In the genomic region with DNA sequence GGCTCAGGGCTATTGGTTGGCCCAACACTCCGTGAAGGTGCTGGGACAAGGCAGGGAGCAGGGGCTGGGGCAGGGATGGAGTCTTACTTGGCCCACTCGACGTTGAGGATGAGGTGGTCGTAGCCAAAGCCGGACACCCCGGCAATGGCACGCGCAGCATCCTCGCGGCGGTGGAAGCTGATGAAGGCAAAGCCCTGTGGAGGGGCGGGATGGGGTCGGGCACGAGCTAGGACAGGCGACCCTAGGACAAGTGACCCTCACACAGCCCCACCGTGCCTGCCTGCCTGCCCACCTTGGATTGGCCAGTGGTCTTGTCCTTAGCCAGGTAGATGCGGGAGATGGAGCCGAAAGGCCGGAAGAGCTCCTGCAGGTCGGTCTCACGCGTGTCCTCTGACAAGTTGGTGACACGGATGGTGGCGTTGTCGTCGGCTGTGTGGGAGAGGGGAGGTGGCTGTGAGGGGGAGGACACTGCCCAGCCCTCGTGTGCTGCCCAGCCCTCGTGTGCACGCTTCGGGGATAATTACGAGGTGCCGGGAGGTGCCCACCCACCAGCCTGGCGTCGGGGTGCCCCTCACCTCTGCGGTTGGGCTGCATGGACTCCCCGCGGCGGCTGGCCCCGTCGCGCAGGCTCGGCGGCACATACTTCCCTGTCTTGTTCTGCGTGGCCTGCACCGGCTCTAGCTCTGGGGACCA, we compare ENCODE assay signal across 1 cellular context.
TF ChIP-seq lines count a peak whose summit lies in the region.

No MANE protein-coding gene starts in this region.

TF ChIP-seq in SK-N-SH, 30 proteins besides CTCF, POLR2A, EP300 and RAD21:
- no peak for TF ChIP-seq TAF1 (IDR thresholded peaks at IDR 0.05; ENCODE audit: borderline replicate concordance, low read depth, low read length)
- TF ChIP-seq GABPA (IDR thresholded peaks at IDR 0.05; ENCODE audit: low read depth): no peak
- TF ChIP-seq, protein P1, sequence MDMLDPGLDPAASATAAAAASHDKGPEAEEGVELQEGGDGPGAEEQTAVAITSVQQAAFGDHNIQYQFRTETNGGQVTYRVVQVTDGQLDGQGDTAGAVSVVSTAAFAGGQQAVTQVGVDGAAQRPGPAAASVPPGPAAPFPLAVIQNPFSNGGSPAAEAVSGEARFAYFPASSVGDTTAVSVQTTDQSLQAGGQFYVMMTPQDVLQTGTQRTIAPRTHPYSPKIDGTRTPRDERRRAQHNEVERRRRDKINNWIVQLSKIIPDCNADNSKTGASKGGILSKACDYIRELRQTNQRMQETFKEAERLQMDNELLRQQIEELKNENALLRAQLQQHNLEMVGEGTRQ (IDR thresholded peaks at IDR 0.05; ENCODE audit: borderline replicate concordance, low read depth, low read length): no peak
- TF ChIP-seq, protein P2, sequence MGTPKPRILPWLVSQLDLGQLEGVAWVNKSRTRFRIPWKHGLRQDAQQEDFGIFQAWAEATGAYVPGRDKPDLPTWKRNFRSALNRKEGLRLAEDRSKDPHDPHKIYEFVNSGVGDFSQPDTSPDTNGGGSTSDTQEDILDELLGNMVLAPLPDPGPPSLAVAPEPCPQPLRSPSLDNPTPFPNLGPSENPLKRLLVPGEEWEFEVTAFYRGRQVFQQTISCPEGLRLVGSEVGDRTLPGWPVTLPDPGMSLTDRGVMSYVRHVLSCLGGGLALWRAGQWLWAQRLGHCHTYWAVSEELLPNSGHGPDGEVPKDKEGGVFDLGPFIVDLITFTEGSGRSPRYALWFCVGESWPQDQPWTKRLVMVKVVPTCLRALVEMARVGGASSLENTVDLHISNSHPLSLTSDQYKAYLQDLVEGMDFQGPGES (IDR thresholded peaks at IDR 0.05; ENCODE audit: low read depth, low read length): no peak
- TF ChIP-seq, protein P3, sequence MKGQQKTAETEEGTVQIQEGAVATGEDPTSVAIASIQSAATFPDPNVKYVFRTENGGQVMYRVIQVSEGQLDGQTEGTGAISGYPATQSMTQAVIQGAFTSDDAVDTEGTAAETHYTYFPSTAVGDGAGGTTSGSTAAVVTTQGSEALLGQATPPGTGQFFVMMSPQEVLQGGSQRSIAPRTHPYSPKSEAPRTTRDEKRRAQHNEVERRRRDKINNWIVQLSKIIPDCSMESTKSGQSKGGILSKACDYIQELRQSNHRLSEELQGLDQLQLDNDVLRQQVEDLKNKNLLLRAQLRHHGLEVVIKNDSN (IDR thresholded peaks at IDR 0.05; ENCODE audit: borderline replicate concordance, low read depth): no peak
- no peak for TF ChIP-seq YY1 (IDR thresholded peaks at IDR 0.05; ENCODE audit: low read depth)
- TF ChIP-seq SMC3 (IDR thresholded peaks at IDR 0.05; ENCODE audit: low read depth, low read length): no peak
- no peak for TF ChIP-seq FOXJ3 (CRISPR knock-in tag; IDR thresholded peaks at IDR 0.05)
- TF ChIP-seq MEF2A (IDR thresholded peaks at IDR 0.05; ENCODE audit: borderline replicate concordance, low read depth): no peak
- TF ChIP-seq POLR2AphosphoS5 (IDR thresholded peaks at IDR 0.05; ENCODE audit: low read depth, low read length): peak; percentile 24; the same call in 1 of the 2 replicates
- no peak for TF ChIP-seq ELF1 (IDR thresholded peaks at IDR 0.05)
- TF ChIP-seq, protein P4, sequence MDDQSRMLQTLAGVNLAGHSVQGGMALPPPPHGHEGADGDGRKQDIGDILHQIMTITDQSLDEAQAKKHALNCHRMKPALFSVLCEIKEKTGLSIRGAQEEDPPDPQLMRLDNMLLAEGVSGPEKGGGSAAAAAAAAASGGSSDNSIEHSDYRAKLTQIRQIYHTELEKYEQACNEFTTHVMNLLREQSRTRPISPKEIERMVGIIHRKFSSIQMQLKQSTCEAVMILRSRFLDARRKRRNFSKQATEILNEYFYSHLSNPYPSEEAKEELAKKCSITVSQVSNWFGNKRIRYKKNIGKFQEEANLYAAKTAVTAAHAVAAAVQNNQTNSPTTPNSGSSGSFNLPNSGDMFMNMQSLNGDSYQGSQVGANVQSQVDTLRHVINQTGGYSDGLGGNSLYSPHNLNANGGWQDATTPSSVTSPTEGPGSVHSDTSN (IDR thresholded peaks at IDR 0.05): peak; percentile 35
- TF ChIP-seq RCOR1 (IDR thresholded peaks at IDR 0.05; ENCODE audit: low read length): no peak
- no peak for TF ChIP-seq GATA2 (CRISPR knock-in tag; IDR thresholded peaks at IDR 0.05)
- peak; percentile 4 for TF ChIP-seq CHD2 (IDR thresholded peaks at IDR 0.05; ENCODE audit: low read length, partially characterized antibody)
- no peak for TF ChIP-seq RFX5 (IDR thresholded peaks at IDR 0.05; ENCODE audit: low read length)
- no peak for TF ChIP-seq FOSL2 (IDR thresholded peaks at IDR 0.05; ENCODE audit: borderline replicate concordance, low read depth)
